In genomic region chr2:147297820-147298219, GRCh38 we compare ENCODE assay signal across 9 cellular contexts.
DNase-seq lines count a peak whose midpoint lies in the region; ATAC-seq and TF ChIP-seq lines count a peak whose summit lies in the region.
"Had no signal": no experiment of that assay in that cellular context is flagged by ENCODE, and none has a peak within 500 bp of the region (broad histone marks: within the 10 kb centered on the region; RNA-seq: fewer than 3 reads in every experiment).

No MANE protein-coding gene starts in this region.

- no peaks in the 10 kb centered on the region for H3K27me3 Mint-ChIP-seq in CD4-positive, alpha-beta memory T cell
- H3K27me3 Mint-ChIP-seq in activated T-cell treated with anti-CD3 and anti-CD28 coated beads, Interleukin-2, amount 50 U/mL, for 72 hours (ENCODE audit: low read depth): peaks cover 8% of the 10 kb centered on the region

- H3K9me3 Mint-ChIP-seq in CD4-positive, alpha-beta memory T cell: peaks cover 0 to 7% (median 4%) of the 10 kb centered on the region in 8 donors
- H3K9me3 Mint-ChIP-seq in activated T-cell treated with anti-CD3 and anti-CD28 coated beads, Interleukin-2, amount 50 U/mL, for 72 hours: peaks cover 0 to 2% of the 10 kb centered on the region in 2 donors

- 0% methylated on average over 3 of the region's 3 CpGs for WGBS in SK-N-SH (ENCODE audit: low lambda C conversion rate)

- H3K36me3 Mint-ChIP-seq in CD4-positive, alpha-beta memory T cell: peaks cover 0 to 3% of the 10 kb centered on the region in 2 donors
- peaks cover 0 to 7% of the 10 kb centered on the region in 2 donors for H3K36me3 Mint-ChIP-seq in activated T-cell treated with anti-CD3 and anti-CD28 coated beads, Interleukin-2, amount 50 U/mL, for 72 hours (ENCODE audit: insufficient read depth in 2 of 2)

- H3K4me2 ChIP-seq in SK-N-SH: no peak overlapping the region

- no peak for TF ChIP-seq RAD21 in SK-N-SH (IDR thresholded peaks at IDR 0.05; ENCODE audit: low read length)

- H3K4me3 Mint-ChIP-seq in CD4-positive, alpha-beta memory T cell: peak overlapping the region in 7 of 8 donors; percentile 27 to 79 (median 64)
- H3K4me3 Mint-ChIP-seq in activated T-cell treated with anti-CD3 and anti-CD28 coated beads, Interleukin-2, amount 50 U/mL, for 72 hours: peak overlapping the region; percentile 19 to 66

- H3K79me2 ChIP-seq in SK-N-SH (ENCODE audit: insufficient read depth): no peaks in the 10 kb centered on the region

- no peaks in the 10 kb centered on the region for H4K20me1 ChIP-seq in SK-N-SH (ENCODE audit: insufficient read depth)

- intact Hi-C loops in CD4-positive, alpha-beta memory T cell (cut with micrococcal nuclease): loop anchor here (1.0 to 10.0 kb wide), 5 partner anchors 10 to 1207 kb away; partner anchors contain the start of gene ACVR2A

- H3K27me3 ChIP-seq in CD4-positive, alpha-beta memory T cell (ENCODE audit: insufficient read depth, low read length): no peaks in the 10 kb centered on the region
- H3K27me3 ChIP-seq in SK-N-SH (ENCODE audit: insufficient read depth): no peaks in the 10 kb centered on the region
- H3K27me3 ChIP-seq: right atrium auricular region had no signal

- H3K4me1 ChIP-seq in CD4-positive, alpha-beta memory T cell (ENCODE audit: insufficient read depth, low read length): peaks cover 72% of the 10 kb centered on the region
- no peaks in the 10 kb centered on the region for H3K4me1 ChIP-seq in SK-N-SH (ENCODE audit: control insufficient read depth in 1 of 2, insufficient read depth in 2 of 2, low read depth in 1 of 2, low read length in 1 of 2)
- H3K4me1 ChIP-seq: right atrium auricular region had no signal

- no peak for TF ChIP-seq CTCF in SK-N-SH (IDR thresholded peaks at IDR 0.05)

- peak; percentile 60 to 67 (median 64) for DNase-seq in CD4-positive, alpha-beta memory T cell
- DNase-seq in activated T-cell treated with anti-CD3 and anti-CD28 coated beads, Interleukin-2, amount 50 U/mL, for 72 hours: peak; percentile 20 to 48
- DNase-seq in HEK293T (ENCODE audit: extremely low spot score) (no peak), SK-N-SH (no peak), putamen (ENCODE audit: low spot score) (no peak), NCI-H2081 treated with DMSO at 0.1 percent for 48 hours (lab: John Stamatoyannopoulos, UW) (no peak)

- H3K27ac Mint-ChIP-seq in CD4-positive, alpha-beta memory T cell: peak overlapping the region; percentile 79 to 97 (median 89)
- H3K27ac Mint-ChIP-seq in activated T-cell treated with anti-CD3 and anti-CD28 coated beads, Interleukin-2, amount 50 U/mL, for 72 hours: peak overlapping the region; percentile 21

- H3K9ac ChIP-seq in SK-N-SH: no peak overlapping the region

- no peak overlapping the region for H2AFZ ChIP-seq in SK-N-SH (ENCODE audit: low read depth)

- POLR2A ChIA-PET in CD4-positive, alpha-beta memory T cell (lab: Charles Lee; ENCODE audit: partially characterized antibody): interaction anchor here (0.9 to 3.5 kb wide), 6 partner anchors 9 to 547 kb away, joined by 3 to 16 read pairs (median 6); partner anchors contain the start of gene ACVR2A
- POLR2A ChIA-PET in HEK293T (lab: Yijun Ruan, JAX): no interaction called here
- POLR2A ChIA-PET in SK-N-SH (lab: Yijun Ruan, JAX): no interaction called here

- no peaks in the 10 kb centered on the region for H3K36me3 ChIP-seq in CD4-positive, alpha-beta memory T cell (ENCODE audit: insufficient read depth, low read length)
- H3K36me3 ChIP-seq in SK-N-SH (replicated peaks in 1 of 2; ENCODE audit: control insufficient read depth in 1 of 2, insufficient read depth in 2 of 2, low read length in 1 of 2): no peaks in the 10 kb centered on the region
- H3K36me3 ChIP-seq: right atrium auricular region had no signal

- peak; percentile 97 for ATAC-seq in GM19395 (IDR thresholded peaks at IDR 0.05; ENCODE audit: unreplicated experiment)
- ATAC-seq in HG03108 (IDR thresholded peaks at IDR 0.05; ENCODE audit: unreplicated experiment): peak; percentile 93
- peak; percentile 84 to 88 for ATAC-seq in activated T-cell treated with anti-CD3 and anti-CD28 coated beads, Interleukin-2, amount 50 U/mL, for 72 hours (replicated peaks in 1 of 2)

- H3K9me2 ChIP-seq in SK-N-SH: no peaks in the 10 kb centered on the region

- H3K9me3 ChIP-seq in CD4-positive, alpha-beta memory T cell (ENCODE audit: control insufficient read depth in 1 of 2, low read length in 2 of 2): no peaks in the 10 kb centered on the region
- H3K9me3 ChIP-seq in SK-N-SH: no peaks in the 10 kb centered on the region
- H3K9me3 ChIP-seq: right atrium auricular region had no signal

- peak overlapping the region; percentile 25 for H3K27ac ChIP-seq in CD4-positive, alpha-beta memory T cell (ENCODE audit: low read depth, low read length)
- no peak overlapping the region for H3K27ac ChIP-seq in SK-N-SH (ENCODE audit: low read depth in 2 of 2, low read length in 1 of 2)
- H3K27ac ChIP-seq: right atrium auricular region had no signal

- H3K4me3 ChIP-seq in CD4-positive, alpha-beta memory T cell (ENCODE audit: low read length in 2 of 2): no peak overlapping the region
- no peak overlapping the region for H3K4me3 ChIP-seq in SK-N-SH (ENCODE audit: low read depth in 2 of 2, low read length in 1 of 2)
- H3K4me3 ChIP-seq: right atrium auricular region had no signal

- H3K4me1 Mint-ChIP-seq in CD4-positive, alpha-beta memory T cell: peaks cover 56 to 83% (median 65%) of the 10 kb centered on the region in 4 donors
- H3K4me1 Mint-ChIP-seq in activated T-cell treated with anti-CD3 and anti-CD28 coated beads, Interleukin-2, amount 50 U/mL, for 72 hours (ENCODE audit: low read depth): peaks cover 64% of the 10 kb centered on the region

- no peak for TF ChIP-seq EP300 in SK-N-SH (IDR thresholded peaks at IDR 0.05; ENCODE audit: borderline replicate concordance in 1 of 2, low read depth in 1 of 2, low read length in 1 of 2)

- H3F3A ChIP-seq in SK-N-SH (replicated peaks; ENCODE audit: insufficient read depth): no peaks in the 10 kb centered on the region

- CTCF ChIA-PET in CD4-positive, alpha-beta memory T cell (lab: Charles Lee; ENCODE audit: partially characterized antibody): interaction anchor here (1.9 to 3.2 kb wide), 3 partner anchors 9 to 215 kb away, joined by 6 to 16 read pairs (median 9); no protein-coding TSS in a partner anchor
- CTCF ChIA-PET in HEK293T (lab: Yijun Ruan, JAX): interaction anchor here (0.7 kb wide), 1 partner anchor 370 kb away, joined by 3 read pairs; no protein-coding TSS in a partner anchor
- CTCF ChIA-PET in SK-N-SH (lab: Yijun Ruan, JAX): no interaction called here

TF ChIP-seq in HEK293T, 16 proteins besides CTCF, POLR2A, EP300 and RAD21:
- no peak for TF ChIP-seq HDGF (IDR thresholded peaks at IDR 0.05; ENCODE audit: borderline replicate concordance)
- TF ChIP-seq PKNOX1 (IDR thresholded peaks at IDR 0.05): no peak
- no peak for TF ChIP-seq SP1 (IDR thresholded peaks at IDR 0.05)
- TF ChIP-seq L3MBTL2 (conservative IDR thresholded peaks at IDR 0.05): no peak
- TF ChIP-seq NFRKB (IDR thresholded peaks at IDR 0.05): no peak
- no peak for TF ChIP-seq LEF1 (IDR thresholded peaks at IDR 0.05; ENCODE audit: borderline replicate concordance)
- no peak for TF ChIP-seq BHLHE40 (IDR thresholded peaks at IDR 0.05; ENCODE audit: borderline replicate concordance)
- TF ChIP-seq ARNT (IDR thresholded peaks at IDR 0.05): no peak
- no peak for TF ChIP-seq TARDBP (IDR thresholded peaks at IDR 0.05)
- no peak for TF ChIP-seq ELF4 (IDR thresholded peaks at IDR 0.05)
- TF ChIP-seq ZNF384 (IDR thresholded peaks at IDR 0.05): no peak
- no peak for TF ChIP-seq SUZ12 (IDR thresholded peaks at IDR 0.05)
- TF ChIP-seq FOXK2 (IDR thresholded peaks at IDR 0.05): no peak
- no peak for TF ChIP-seq FOXA1 (IDR thresholded peaks at IDR 0.05)
- no peak for TF ChIP-seq CTBP1 (IDR thresholded peaks at IDR 0.05; ENCODE audit: borderline replicate concordance)
- TF ChIP-seq FOXM1 (IDR thresholded peaks at IDR 0.05; ENCODE audit: borderline replicate concordance): no peak

TF ChIP-seq in SK-N-SH, 30 proteins besides CTCF, POLR2A, EP300 and RAD21:
- TF ChIP-seq EZH2phosphoT487 (IDR thresholded peaks at IDR 0.05; ENCODE audit: borderline replicate concordance, low read depth): no peak
- TF ChIP-seq RXRA (IDR thresholded peaks at IDR 0.05; ENCODE audit: borderline replicate concordance, low read depth): no peak
- TF ChIP-seq MXI1 (IDR thresholded peaks at IDR 0.05; ENCODE audit: low read depth, low read length): no peak
- no peak for TF ChIP-seq RFX5 (IDR thresholded peaks at IDR 0.05; ENCODE audit: low read length)

Comparison
In these comparisons a context has a peak if more than half of its experiments do, and no peak if none do; other contexts are left out.
1. DNase-seq: peak in CD4-positive, alpha-beta memory T cell (5 of 5) and activated T-cell treated with anti-CD3 and anti-CD28 coated beads, Interleukin-2, amount 50 U/mL, for 72 hours (2 of 2); none in HEK293T (single experiment), SK-N-SH (single experiment), putamen (single experiment) and NCI-H2081 treated with DMSO at 0.1 percent for 48 hours (single experiment).
2. Peak in every context shown above with its lines, with median percentiles within 50 percentile points of each other: ATAC-seq.